Comparison of ENCODE assay signal across 9 cellular contexts in genomic region chr4:11623726-11624037, GRCh38.
DNase-seq lines count a peak whose midpoint lies in the region; ATAC-seq and TF ChIP-seq lines count a peak whose summit lies in the region.
"Had no signal": no experiment of that assay in that cellular context is flagged by ENCODE, and none has a peak within 500 bp of the region (broad histone marks: within the 10 kb centered on the region; RNA-seq: fewer than 3 reads in every experiment).

No MANE protein-coding gene starts in this region.

- H3K4me3 ChIP-seq in GM12864 (ENCODE audit: low read depth, low read length) = no peak overlapping the region
- no peak overlapping the region for H3K4me3 ChIP-seq in NB4 (ENCODE audit: low read depth, low read length)
- no peak overlapping the region for H3K4me3 ChIP-seq in colonic mucosa
- no peak overlapping the region for H3K4me3 ChIP-seq in mucosa of descending colon

- DNase-seq in GM12864 (ENCODE audit: low read depth) = no peak
- peak; percentile 21 for DNase-seq in NB4 (ENCODE audit: low read depth)
- peak; percentile 75 for DNase-seq in colonic mucosa
- peak in 2 of 3 donors; percentile 46 to 80 for DNase-seq in mucosa of descending colon
- no peak for DNase-seq in amniotic stem cell (lab: John Stamatoyannopoulos, UW)
- DNase-seq in foreskin melanocyte = no peak
- DNase-seq: caudate nucleus had no signal

- no peak for TF ChIP-seq POLR2A in NB4 (IDR thresholded peaks at IDR 0.05; ENCODE audit: extremely low read depth, insufficient read length)

- H3K9me3 ChIP-seq in colonic mucosa (no peaks in the 10 kb centered on the region), mucosa of descending colon (no peaks in the 10 kb centered on the region)

- H3K36me3 ChIP-seq in colonic mucosa (no peaks in the 10 kb centered on the region), mucosa of descending colon (ENCODE audit: low read depth) (no peaks in the 10 kb centered on the region)

- no peak overlapping the region for H3K27ac ChIP-seq in colonic mucosa

- TF ChIP-seq CTCF in GM12864 (IDR thresholded peaks at IDR 0.05; ENCODE audit: low read depth, low read length, missing control alignments) (peak; percentile 35), NB4 (IDR thresholded peaks at IDR 0.05; ENCODE audit: low read depth, low read length) (peak; percentile 24), colonic mucosa (IDR thresholded peaks at IDR 0.05) (peak; percentile 52), mucosa of descending colon (IDR thresholded peaks at IDR 0.05) (no peak)

- no peaks in the 10 kb centered on the region for H3K27me3 ChIP-seq in colonic mucosa

- ATAC-seq in mucosa of descending colon (peak; percentile 75), HG03159 (IDR thresholded peaks at IDR 0.05; ENCODE audit: unreplicated experiment) (no peak), GM21367 (IDR thresholded peaks at IDR 0.05; ENCODE audit: unreplicated experiment) (no peak)

- intact Hi-C loops in colonic mucosa (cut with DNase I) (loop anchor here (10.0 kb wide), 3 partner anchors 119 to 1039 kb away; partner anchors contain the start of gene HS3ST1), mucosa of descending colon (cut with DNase I, micrococcal nuclease) (no loop called here)

- no peak overlapping the region for H3K9ac ChIP-seq in colonic mucosa (ENCODE audit: low read depth in 2 of 2, low read length in 2 of 2)

- H3K4me1 ChIP-seq in colonic mucosa (no peaks in the 10 kb centered on the region), mucosa of descending colon (ENCODE audit: low read depth) (peaks cover 26% of the 10 kb centered on the region)

Comparison
In these comparisons a context has a peak if more than half of its experiments do, and no peak if none do; other contexts are left out.
1. DNase-seq: peak in NB4 (single experiment), colonic mucosa (single experiment) and mucosa of descending colon (2 of 3); none in GM12864 (single experiment), amniotic stem cell (single experiment) and foreskin melanocyte (single experiment).